In genomic region chr12:43148711-43149110, GRCh38 we compare ENCODE assay signal across 24 cellular contexts.
DNase-seq lines count a peak whose midpoint lies in the region; ATAC-seq lines count a peak whose summit lies in the region.
"Had no signal": no experiment of that assay in that cellular context is flagged by ENCODE, and none has a peak within 500 bp of the region (broad histone marks: within the 10 kb centered on the region; RNA-seq: fewer than 3 reads in every experiment).

No MANE protein-coding gene starts in this region.

- no peaks in the 10 kb centered on the region for H3K9me3 ChIP-seq in adipocyte (ENCODE audit: control insufficient read depth, low read length)
- H3K9me3 ChIP-seq: body of pancreas, HAP-1, left ventricle myocardium inferior had no signal

- ATAC-seq in left colon, result no peak
- ATAC-seq in activated CD8-positive, alpha-beta T cell treated with anti-CD3 and anti-CD28 coated beads, Interleukin-2, amount 10 ng/mL, durations not matched to agents 7 days and 5 days, result no peak
- no peak for ATAC-seq in HG02678 (IDR thresholded peaks at IDR 0.05; ENCODE audit: unreplicated experiment)
- ATAC-seq: activated CD8-positive, alpha-beta T cell treated with anti-CD3 and anti-CD28 coated beads for 36 hours; activated naive CD8-positive, alpha-beta T cell treated with anti-CD3 and anti-CD28 coated beads, Interleukin-2, amount 50 U/mL, for 24 hours; body of pancreas; naive thymus-derived CD8-positive, alpha-beta T cell; stimulated activated naive B cell treated with anti-CD40 and anti-IgM and Interleukin-4, amounts not matched to agents 10 μg/mL and 1 μg/mL and 100 μg/mL, for 72 hours had no signal

- no peaks in the 10 kb centered on the region for H3K27me3 ChIP-seq in adipocyte (replicated peaks; ENCODE audit: control insufficient read depth, insufficient read depth, low read length)
- H3K27me3 ChIP-seq: body of pancreas had no signal

- no peak overlapping the region for H3K4me3 Mint-ChIP-seq in activated CD8-positive, alpha-beta T cell treated with anti-CD3 and anti-CD28 coated beads, Interleukin-2, amount 10 ng/mL, durations not matched to agents 7 days and 5 days
- H3K4me3 Mint-ChIP-seq: activated CD8-positive, alpha-beta T cell treated with anti-CD3 and anti-CD28 coated beads for 36 hours; activated naive CD8-positive, alpha-beta T cell treated with anti-CD3 and anti-CD28 coated beads, Interleukin-2, amount 50 U/mL, for 24 hours; mesothelial cell of epicardium; naive thymus-derived CD8-positive, alpha-beta T cell; stimulated activated naive B cell treated with anti-CD40 and anti-IgM and Interleukin-4, amounts not matched to agents 10 μg/mL and 1 μg/mL and 100 μg/mL, for 72 hours had no signal

- no peak overlapping the region for H3K4me3 ChIP-seq in adipocyte (ENCODE audit: low read length)
- H3K4me3 ChIP-seq: body of pancreas, HAP-1, left ventricle myocardium inferior had no signal

- H3K36me3 Mint-ChIP-seq in activated CD8-positive, alpha-beta T cell treated with anti-CD3 and anti-CD28 coated beads, Interleukin-2, amount 10 ng/mL, durations not matched to agents 7 days and 5 days (ENCODE audit: low read depth), result no peaks in the 10 kb centered on the region
- H3K36me3 Mint-ChIP-seq: mesothelial cell of epicardium; naive thymus-derived CD8-positive, alpha-beta T cell; stimulated activated naive B cell treated with anti-CD40 and anti-IgM and Interleukin-4, amounts not matched to agents 10 μg/mL and 1 μg/mL and 100 μg/mL, for 72 hours had no signal

- H3K27ac Mint-ChIP-seq in activated CD8-positive, alpha-beta T cell treated with anti-CD3 and anti-CD28 coated beads, Interleukin-2, amount 10 ng/mL, durations not matched to agents 7 days and 5 days, result no peak overlapping the region
- H3K27ac Mint-ChIP-seq: activated CD8-positive, alpha-beta T cell treated with anti-CD3 and anti-CD28 coated beads for 36 hours; activated naive CD8-positive, alpha-beta T cell treated with anti-CD3 and anti-CD28 coated beads, Interleukin-2, amount 50 U/mL, for 24 hours; mesothelial cell of epicardium; naive thymus-derived CD8-positive, alpha-beta T cell; stimulated activated naive B cell treated with anti-CD40 and anti-IgM and Interleukin-4, amounts not matched to agents 10 μg/mL and 1 μg/mL and 100 μg/mL, for 72 hours had no signal

- no peaks in the 10 kb centered on the region for H3K27me3 Mint-ChIP-seq in activated CD8-positive, alpha-beta T cell treated with anti-CD3 and anti-CD28 coated beads, Interleukin-2, amount 10 ng/mL, durations not matched to agents 7 days and 5 days (ENCODE audit: low read depth)
- H3K27me3 Mint-ChIP-seq: activated CD8-positive, alpha-beta T cell treated with anti-CD3 and anti-CD28 coated beads for 36 hours; naive thymus-derived CD8-positive, alpha-beta T cell; stimulated activated naive B cell treated with anti-CD40 and anti-IgM and Interleukin-4, amounts not matched to agents 10 μg/mL and 1 μg/mL and 100 μg/mL, for 72 hours had no signal

- peaks cover 35% of the 10 kb centered on the region for H3K4me1 ChIP-seq in adipocyte (ENCODE audit: control insufficient read depth, insufficient read depth, low read length)
- H3K4me1 ChIP-seq: body of pancreas, left ventricle myocardium inferior had no signal

- POLR2A ChIA-PET in activated CD8-positive, alpha-beta T cell treated with anti-CD3 and anti-CD28 coated beads, Interleukin-2, amount 10 ng/mL, durations not matched to agents 7 days and 5 days (lab: Charles Lee), result no interaction called here

- H3K9ac ChIP-seq in adipocyte (ENCODE audit: low read length), result no peak overlapping the region

- DNase-seq in ELF-1 (ENCODE audit: low read depth, low spot score), result peak; percentile 17
- DNase-seq in NCI-H226, result peak; percentile 90
- DNase-seq in adipocyte (ENCODE audit: low read depth), result peak; percentile 72
- DNase-seq in iris pigment epithelial cell (ENCODE audit: low read depth), result peak; percentile 2
- DNase-seq in left colon, result no peak
- DNase-seq in NCI-H1436 (lab: John Stamatoyannopoulos, UW), result no peak
- DNase-seq in activated CD8-positive, alpha-beta T cell treated with anti-CD3 and anti-CD28 coated beads, Interleukin-2, amount 10 ng/mL, durations not matched to agents 7 days and 5 days, result no peak
- DNase-seq: activated CD4-positive, alpha-beta T cell treated with anti-CD3 and anti-CD28 coated beads for 1 hour; activated CD8-positive, alpha-beta T cell treated with anti-CD3 and anti-CD28 coated beads for 36 hours; activated effector memory CD4-positive, alpha-beta T cell treated with anti-CD3 and anti-CD28 coated beads, Interleukin-2, amount 50 U/mL, for 16 hours; activated naive CD8-positive, alpha-beta T cell treated with anti-CD3 and anti-CD28 coated beads, Interleukin-2, amount 50 U/mL, for 24 hours; activated T-cell treated with anti-CD3 and anti-CD28 coated beads for 4 hours; body of pancreas; foreskin melanocyte; left ventricle myocardium inferior; naive thymus-derived CD8-positive, alpha-beta T cell; NCI-H1436 treated with DMSO at 0.1 percent for 48 hours; NCI-H526 treated with DMSO at 0.1 percent for 48 hours; SHP77; stimulated activated CD4-positive, alpha-beta T cell treated with anti-CD3 and anti-CD28 coated beads, Interleukin-4, amount 100 ng/mL, for 1 hour; stimulated activated naive B cell treated with anti-CD40 and anti-IgM and Interleukin-4, amounts not matched to agents 10 μg/mL and 1 μg/mL and 100 μg/mL, for 72 hours had no signal

- intact Hi-C loops in left colon (cut with DNase I, micrococcal nuclease), result no loop called here

- CTCF ChIA-PET in activated CD8-positive, alpha-beta T cell treated with anti-CD3 and anti-CD28 coated beads, Interleukin-2, amount 10 ng/mL, durations not matched to agents 7 days and 5 days (lab: Charles Lee), result no interaction called here

- no peaks in the 10 kb centered on the region for H3K4me1 Mint-ChIP-seq in activated CD8-positive, alpha-beta T cell treated with anti-CD3 and anti-CD28 coated beads, Interleukin-2, amount 10 ng/mL, durations not matched to agents 7 days and 5 days (ENCODE audit: low read depth)
- H3K4me1 Mint-ChIP-seq: activated naive CD8-positive, alpha-beta T cell treated with anti-CD3 and anti-CD28 coated beads, Interleukin-2, amount 50 U/mL, for 24 hours; naive thymus-derived CD8-positive, alpha-beta T cell; stimulated activated naive B cell treated with anti-CD40 and anti-IgM and Interleukin-4, amounts not matched to agents 10 μg/mL and 1 μg/mL and 100 μg/mL, for 72 hours had no signal

- H3K36me3 ChIP-seq in adipocyte (ENCODE audit: control insufficient read depth, insufficient read depth, low read length, severe bottlenecking), result no peaks in the 10 kb centered on the region
- H3K36me3 ChIP-seq: HAP-1, left ventricle myocardium inferior had no signal

- H3K9me3 Mint-ChIP-seq in activated CD8-positive, alpha-beta T cell treated with anti-CD3 and anti-CD28 coated beads, Interleukin-2, amount 10 ng/mL, durations not matched to agents 7 days and 5 days (ENCODE audit: insufficient read depth), result no peaks in the 10 kb centered on the region
- H3K9me3 Mint-ChIP-seq: activated naive CD8-positive, alpha-beta T cell treated with anti-CD3 and anti-CD28 coated beads, Interleukin-2, amount 50 U/mL, for 24 hours; mesothelial cell of epicardium; stimulated activated naive B cell treated with anti-CD40 and anti-IgM and Interleukin-4, amounts not matched to agents 10 μg/mL and 1 μg/mL and 100 μg/mL, for 72 hours had no signal

Comparison
In these comparisons a context has a peak if more than half of its experiments do, and no peak if none do; other contexts are left out.
1. DNase-seq: peak in ELF-1 (single experiment), NCI-H226 (single experiment), adipocyte (single experiment) and iris pigment epithelial cell (single experiment); none in left colon (0 of 2), NCI-H1436 (single experiment) and activated CD8-positive, alpha-beta T cell treated with anti-CD3 and anti-CD28 coated beads, Interleukin-2, amount 10 ng/mL, durations not matched to agents 7 days and 5 days (single experiment).